Comparison of ENCODE assay signal across 8 cellular contexts in genomic region chr9:35110327-35110758, GRCh38. TPM values are rescaled to one million over a fixed set of nuclear protein-coding genes. Genes with fewer than 3 reads are reported as not detected.
DNase-seq lines count a peak whose midpoint lies in the region; ATAC-seq and TF ChIP-seq lines count a peak whose summit lies in the region.

No MANE protein-coding gene starts in this region.

- H3K4me1 ChIP-seq in ascending aorta (peaks cover 16 to 39% of the 10 kb centered on the region in 2 donors), suprapubic skin (peaks cover 59% of the 10 kb centered on the region)

- no peak for ATAC-seq in Right ventricle myocardium superior (ENCODE audit: poor library complexity)
- no peak for ATAC-seq in GM18520 (IDR thresholded peaks at IDR 0.05; ENCODE audit: unreplicated experiment)
- ATAC-seq in GM21737 (IDR thresholded peaks at IDR 0.05; ENCODE audit: unreplicated experiment): no peak

- DNase-seq in Right ventricle myocardium superior (peak; percentile 42), cardiac septum (ENCODE audit: low spot score) (no peak), ascending aorta (ENCODE audit: low spot score in 2 of 2) (peak in 1 of 2 donors; percentile 91), islet precursor cell (peak; percentile 72), suprapubic skin (ENCODE audit: low spot score in 2 of 2) (peak in 1 of 2 donors; percentile 79), NCI-H2029 treated with DMSO at 0.1 percent for 48 hours (lab: John Stamatoyannopoulos, UW) (no peak)

- 19% methylated on average over 3 of the region's 3 CpGs for WGBS in suprapubic skin

- H3K4me3 ChIP-seq in ascending aorta (peak overlapping the region; percentile 87 to 92), suprapubic skin (peak overlapping the region; percentile 65)

- TF ChIP-seq POLR2A in suprapubic skin (IDR thresholded peaks at IDR 0.05): no peak

- H3K9me3 ChIP-seq in ascending aorta: no peaks in the 10 kb centered on the region
- H3K9me3 ChIP-seq in suprapubic skin: no peaks in the 10 kb centered on the region

- H3K27me3 ChIP-seq in ascending aorta (no peaks in the 10 kb centered on the region), suprapubic skin (no peaks in the 10 kb centered on the region)

- peak overlapping the region; percentile 98 to 99 for H3K27ac ChIP-seq in ascending aorta
- H3K27ac ChIP-seq in suprapubic skin: peak overlapping the region; percentile 89

- intact Hi-C loops in Right ventricle myocardium superior (cut with DNase I) (loop anchor here (10.0 kb wide), 1 partner anchor 54 kb away; the partner anchor contains the start of gene UNC13B), cardiac septum (cut with DNase I) (loop anchor here (10.0 kb wide), 2 partner anchors 444 to 494 kb away; partner anchors contain the start of gene TESK1), ascending aorta (cut with DNase I) (loop anchor here (2.0 to 10.0 kb wide), 5 partner anchors 30 to 924 kb away; partner anchors contain the start of genes CCL27, CREB3, RECK and TLN1)

- TF ChIP-seq CTCF in ascending aorta (IDR thresholded peaks at IDR 0.05) (no peak), suprapubic skin (IDR thresholded peaks at IDR 0.05) (no peak)

- no peak for TF ChIP-seq EP300 in suprapubic skin (IDR thresholded peaks at IDR 0.05)

- H3K36me3 ChIP-seq in ascending aorta (peaks cover 33 to 34% of the 10 kb centered on the region in 2 donors), suprapubic skin (peaks cover 34% of the 10 kb centered on the region)

RNA-seq across cellular contexts. Expression of gene ATOSB, which starts 5.3 kb away (rescaled TPM):
- total RNA-seq in Right ventricle myocardium superior (12.9 TPM), cardiac septum (20.0 TPM), ascending aorta (58.3 TPM), suprapubic skin (10 to 100 TPM; 16.0 to 21.9 (median 21.4) TPM)

RNA-seq across cellular contexts. Expression of gene STOML2, which starts 7.4 kb away (rescaled TPM):
- total RNA-seq in Right ventricle myocardium superior (152 TPM), cardiac septum (95.2 TPM), ascending aorta (94.2 TPM), suprapubic skin (10 to 100 TPM; 48.8 to 99.2 (median 91.1) TPM)

RNA-seq across cellular contexts. Expression of gene PIGO, which starts 14.0 kb away (rescaled TPM):
- total RNA-seq in Right ventricle myocardium superior (8.2 TPM), cardiac septum (9.3 TPM), ascending aorta (2.4 TPM), suprapubic skin (10 to 100 TPM; 14.5 to 26.3 (median 23.1) TPM)

RNA-seq across cellular contexts. Expression of gene FANCG, which starts 30.6 kb away (rescaled TPM):
- total RNA-seq in Right ventricle myocardium superior: 4.8 TPM
- 5.6 TPM for total RNA-seq in cardiac septum
- total RNA-seq in ascending aorta: 45.4 TPM
- total RNA-seq in suprapubic skin: 10 to 100 TPM; 24.2 to 39.7 (median 28.3) TPM

RNA-seq across cellular contexts. Expression of gene VCP, which starts 37.9 kb away (rescaled TPM):
- 217 TPM for total RNA-seq in Right ventricle myocardium superior
- total RNA-seq in cardiac septum: 309 TPM
- total RNA-seq in ascending aorta: 96.3 TPM
- 100 to 1,000 TPM; 128 to 187 (median 159) TPM for total RNA-seq in suprapubic skin

Comparison
In these comparisons a context has a peak if more than half of its experiments do, and no peak if none do; other contexts are left out.
1. DNase-seq: peak in Right ventricle myocardium superior (single experiment) and islet precursor cell (single experiment); none in cardiac septum (single experiment) and NCI-H2029 treated with DMSO at 0.1 percent for 48 hours (single experiment).